Comparison of ENCODE assay signal across 16 cellular contexts in genomic region chr12:67323007-67323406, GRCh38. TPM values are rescaled to one million over a fixed set of nuclear protein-coding genes. Genes with fewer than 3 reads are reported as not detected.
A peak's percentile ranks its signal among the peaks of the same experiment; 100 is the strongest.
DNase-seq lines count a peak whose midpoint lies in the region; ATAC-seq, FAIRE-seq and TF ChIP-seq lines count a peak whose summit lies in the region.
"Had no signal": no experiment of that assay in that cellular context is flagged by ENCODE, and none has a peak within 500 bp of the region (broad histone marks: within the 10 kb centered on the region; RNA-seq: fewer than 3 reads in every experiment).

No MANE protein-coding gene starts in this region.

- 96% methylated on average over 3 of the region's 3 CpGs for WGBS in SK-N-SH (ENCODE audit: low lambda C conversion rate)
- WGBS in HepG2 (ENCODE audit: low lambda C conversion rate), result 100% methylated on average over 1 of the region's 3 CpGs
- WGBS in hepatocyte (ENCODE audit: low lambda C conversion rate, missing lambda C conversion rate), result 96% methylated on average over 3 of the region's 3 CpGs

- H3K79me2 ChIP-seq in SK-N-SH (ENCODE audit: insufficient read depth), result no peaks in the 10 kb centered on the region
- no peaks in the 10 kb centered on the region for H3K79me2 ChIP-seq in HepG2 (ENCODE audit: insufficient read depth, low read length)
- H3K79me2 ChIP-seq in hepatocyte, result no peaks in the 10 kb centered on the region

- CTCF ChIA-PET in SK-N-SH (lab: Yijun Ruan, JAX), result interaction anchor here (0.5 to 1.3 kb wide), 3 partner anchors 10 to 54 kb away, joined by 3 read pairs; partner anchors contain the start of gene CAND1
- CTCF ChIA-PET in HepG2 (lab: Yijun Ruan, JAX; ENCODE audit: low intra/inter-chr PET ratio, low total read pairs), result no interaction called here
- CTCF ChIA-PET in T-cell (lab: Charles Lee), result no interaction called here

- H3K36me3 ChIP-seq in SK-N-SH (replicated peaks in 1 of 2; ENCODE audit: control insufficient read depth in 1 of 2, insufficient read depth in 2 of 2, low read length in 1 of 2), result peaks cover 21 to 30% of the 10 kb centered on the region in 2 experiments
- H3K36me3 ChIP-seq in HepG2 (replicated peaks in 1 of 2; ENCODE audit: control insufficient read depth in 1 of 2, insufficient read depth in 2 of 2, low read length in 2 of 2), result no peaks in the 10 kb centered on the region; a peak in 1 of 5 replicates
- H3K36me3 ChIP-seq in hepatocyte (replicated peaks; ENCODE audit: insufficient read depth, low read depth), result no peaks in the 10 kb centered on the region

- H3K4me2 ChIP-seq in SK-N-SH (no peak overlapping the region), HepG2 (ENCODE audit: low read depth, low read length) (no peak overlapping the region), hepatocyte (no peak overlapping the region)
- H3K4me2 ChIP-seq: BLaER1 had no signal

- BruUV-seq in HepG2 (replicated peaks; lab: Mats Ljungman, UMichigan), result no TSS peak

- H3K9me3 Mint-ChIP-seq in activated T-helper 17 cell treated with anti-CD3 and anti-CD28 coated beads, Interleukin-2, amount 50 U/mL, for 72 hours, result peaks cover 8% of the 10 kb centered on the region
- peaks cover 0 to 9% (median 8%) of the 10 kb centered on the region in 3 donors for H3K9me3 Mint-ChIP-seq in T-cell

- no peak overlapping the region for H3K27ac Mint-ChIP-seq in activated T-helper 17 cell treated with anti-CD3 and anti-CD28 coated beads, Interleukin-2, amount 50 U/mL, for 72 hours
- H3K27ac Mint-ChIP-seq in T-cell, result no peak overlapping the region
- H3K27ac Mint-ChIP-seq: CD8-positive, alpha-beta memory T cell had no signal

- DNase-seq in SK-N-SH (no peak), HepG2 (ENCODE audit: low spot score) (no peak), head of caudate nucleus (no peak), T-cell (no peak), hepatocyte (ENCODE audit: low spot score) (no peak)
- DNase-seq: 8988T; AML-193; Caco-2; CD8-positive, alpha-beta memory T cell had no signal

- H3K9ac ChIP-seq in SK-N-SH (no peak overlapping the region), HepG2 (ENCODE audit: insufficient read depth, low read depth, low read length) (no peak overlapping the region)
- H3K9ac ChIP-seq: BLaER1 had no signal

- TF ChIP-seq POLR2A in HepG2 (IDR thresholded peaks at IDR 0.05; ENCODE audit: insufficient read depth in 1 of 2, low read depth in 2 of 2, low read length in 2 of 2), result no peak

- FAIRE-seq in HepG2 (lab: Jason Lieb, UNC), result no peak
- FAIRE-seq: GM19239, H1 had no signal

- POLR2A ChIA-PET in SK-N-SH (lab: Yijun Ruan, JAX) (no interaction called here), HepG2 (lab: Yijun Ruan, JAX) (interaction anchor here (2.0 kb wide), 1 partner anchor 54 kb away, joined by 5 read pairs; the partner anchor contains the start of gene CAND1), T-cell (lab: Charles Lee) (no interaction called here)

- H3F3A ChIP-seq in SK-N-SH (replicated peaks; ENCODE audit: insufficient read depth), result no peaks in the 10 kb centered on the region

- H3K36me3 Mint-ChIP-seq in activated T-helper 17 cell treated with anti-CD3 and anti-CD28 coated beads, Interleukin-2, amount 50 U/mL, for 72 hours (ENCODE audit: low read depth), result peaks cover 13% of the 10 kb centered on the region
- peaks cover 28% of the 10 kb centered on the region for H3K36me3 Mint-ChIP-seq in T-cell

- H4K20me1 ChIP-seq in SK-N-SH (ENCODE audit: insufficient read depth), result no peaks in the 10 kb centered on the region
- no peaks in the 10 kb centered on the region for H4K20me1 ChIP-seq in HepG2 (ENCODE audit: insufficient read depth, low read length)
- no peaks in the 10 kb centered on the region for H4K20me1 ChIP-seq in hepatocyte (ENCODE audit: insufficient read depth, poor library complexity, severe bottlenecking)
- H4K20me1 ChIP-seq: BLaER1 had no signal

- H2AFZ ChIP-seq in SK-N-SH (ENCODE audit: low read depth) (no peak overlapping the region), HepG2 (ENCODE audit: low read length) (no peak overlapping the region), hepatocyte (no peak overlapping the region)

- H3K4me1 ChIP-seq in SK-N-SH (ENCODE audit: control insufficient read depth in 1 of 2, insufficient read depth in 2 of 2, low read depth in 1 of 2, low read length in 1 of 2), result no peaks in the 10 kb centered on the region
- H3K4me1 ChIP-seq in HepG2 (ENCODE audit: insufficient read depth, low read length), result no peaks in the 10 kb centered on the region
- H3K4me1 ChIP-seq in hepatocyte (ENCODE audit: insufficient read depth), result no peaks in the 10 kb centered on the region
- H3K4me1 ChIP-seq: BLaER1, Caco-2, HAP-1 had no signal

- H3K4me3 ChIP-seq in SK-N-SH (ENCODE audit: low read depth in 2 of 2, low read length in 1 of 2) (no peak overlapping the region), HepG2 (replicated peaks in 1 of 3; ENCODE audit: insufficient read depth in 1 of 3, low read depth in 2 of 3, low read length in 3 of 3) (no peak overlapping the region), hepatocyte (no peak overlapping the region)
- H3K4me3 ChIP-seq: BLaER1, HAP-1 had no signal

- intact Hi-C loops in HepG2 (cut with micrococcal nuclease; ENCODE audit: unreplicated experiment) (no loop called here), head of caudate nucleus (cut with DNase I) (no loop called here)

- H3K9me2 ChIP-seq in SK-N-SH, result no peaks in the 10 kb centered on the region
- no peaks in the 10 kb centered on the region for H3K9me2 ChIP-seq in hepatocyte (replicated peaks; ENCODE audit: insufficient read depth)

- TF ChIP-seq EP300 in SK-N-SH (IDR thresholded peaks at IDR 0.05; ENCODE audit: borderline replicate concordance in 1 of 2, low read depth in 1 of 2, low read length in 1 of 2) (no peak), HepG2 (IDR thresholded peaks at IDR 0.05; ENCODE audit: low read depth in 2 of 2, low read length in 2 of 2) (no peak), HepG2 (CRISPR knock-in tag; IDR thresholded peaks at IDR 0.05; ENCODE audit: borderline replicate concordance) (no peak)

- in situ Hi-C loops in HepG2 (cut with HindIII; ENCODE audit: extremely low pct_ligation_motif_present, low pct_unique_long_range_greater_than_20kb), result no loop called here

- ATAC-seq in SK-N-SH treated with all-trans-retinoic acid at 6 μM for 48 hours, result peak; percentile 7; the same call in 1 of the 3 replicates
- ATAC-seq in activated T-helper 17 cell treated with anti-CD3 and anti-CD28 coated beads, Interleukin-2, amount 50 U/mL, for 72 hours (replicated peaks), result peak; percentile 12
- ATAC-seq in HepG2, result peak; percentile 15
- no peak for ATAC-seq in T-cell (replicated peaks in 1 of 4)

- H3K27me3 ChIP-seq in SK-N-SH (ENCODE audit: insufficient read depth) (no peaks in the 10 kb centered on the region), HepG2 (ENCODE audit: control insufficient read depth in 1 of 2, insufficient read depth in 2 of 2, low read length in 2 of 2) (no peaks in the 10 kb centered on the region), hepatocyte (no peaks in the 10 kb centered on the region)
- H3K27me3 ChIP-seq: BLaER1 had no signal

- TF ChIP-seq RAD21 in SK-N-SH (IDR thresholded peaks at IDR 0.05; ENCODE audit: low read length), result no peak
- TF ChIP-seq RAD21 in HepG2 (CRISPR knock-in tag; IDR thresholded peaks at IDR 0.05), result no peak

- H3K4me1 Mint-ChIP-seq in activated T-helper 17 cell treated with anti-CD3 and anti-CD28 coated beads, Interleukin-2, amount 50 U/mL, for 72 hours, result peaks cover 5% of the 10 kb centered on the region
- peaks cover 11 to 14% (median 12%) of the 10 kb centered on the region in 3 donors for H3K4me1 Mint-ChIP-seq in T-cell

- no peak overlapping the region for H3K27ac ChIP-seq in SK-N-SH (ENCODE audit: low read depth in 2 of 2, low read length in 1 of 2)
- H3K27ac ChIP-seq in HepG2 (ENCODE audit: extremely low read length, insufficient read depth, low read length), result no peak overlapping the region
- H3K27ac ChIP-seq in hepatocyte, result no peak overlapping the region
- H3K27ac ChIP-seq: BLaER1, HL-60 had no signal

- TF ChIP-seq CTCF in SK-N-SH (IDR thresholded peaks at IDR 0.05), result no peak
- TF ChIP-seq CTCF in HepG2 (CRISPR knock-in tag; IDR thresholded peaks at IDR 0.05), result no peak
- no peak for TF ChIP-seq CTCF in hepatocyte (IDR thresholded peaks at IDR 0.05; ENCODE audit: poor library complexity)

- H3K4me3 Mint-ChIP-seq in activated T-helper 17 cell treated with anti-CD3 and anti-CD28 coated beads, Interleukin-2, amount 50 U/mL, for 72 hours, result no peak overlapping the region
- no peak overlapping the region for H3K4me3 Mint-ChIP-seq in T-cell
- H3K4me3 Mint-ChIP-seq: CD8-positive, alpha-beta memory T cell had no signal

- H3K27me3 Mint-ChIP-seq in activated T-helper 17 cell treated with anti-CD3 and anti-CD28 coated beads, Interleukin-2, amount 50 U/mL, for 72 hours, result no peaks in the 10 kb centered on the region
- no peaks in the 10 kb centered on the region for H3K27me3 Mint-ChIP-seq in T-cell
- H3K27me3 Mint-ChIP-seq: CD8-positive, alpha-beta memory T cell had no signal

- H3K9me3 ChIP-seq in SK-N-SH (no peaks in the 10 kb centered on the region), HepG2 (ENCODE audit: low read length) (no peaks in the 10 kb centered on the region), hepatocyte (ENCODE audit: low read depth) (no peaks in the 10 kb centered on the region)
- H3K9me3 ChIP-seq: Caco-2, HAP-1 had no signal

RNA-seq across cellular contexts. Expression of gene CAND1, which starts 53.8 kb away (rescaled TPM):
- polyA plus RNA-seq in SK-N-SH (2012; rRNA removed) (17.4 and 26.5 TPM in 2 replicates), HepG2 (2011; rRNA removed) (39.2 and 56.2 TPM in 2 replicates), hepatocyte (101 and 113 TPM in 2 replicates)
- polyA plus RNA-seq in SK-N-SH (2012; cell fraction: cytosol; rRNA removed), result 25.5 and 26.5 TPM in 2 replicates
- 24.8 and 44.4 TPM in 2 replicates for polyA plus RNA-seq in SK-N-SH (2012; cell fraction: nucleus; rRNA removed)
- 100 to 1,000 TPM; 171 to 197 TPM for total RNA-seq in activated T-helper 17 cell treated with anti-CD3 and anti-CD28 coated beads, Interleukin-2, amount 50 U/mL, for 72 hours
- total RNA-seq in HepG2 (2016; rRNA removed; fragmentation: Illumina TruSeq; extraction: Trizol) (138 and 241 TPM in 2 replicates), T-cell (100 to 1,000 TPM in 4 of 5 donors, 10 to 100 TPM in 1; 91.4 to 113 (median 107) TPM), hepatocyte (130 and 138 TPM in 2 replicates)
- total RNA-seq in HepG2 (2016; cell fraction: cytosol; rRNA removed; fragmentation: Illumina TruSeq; extraction: Trizol; ENCODE audit: low read depth), result 6.2 and 6.5 TPM in 2 replicates
- total RNA-seq in HepG2 (2016; cell fraction: insoluble cytoplasmic fraction; rRNA removed; fragmentation: Illumina TruSeq; extraction: Trizol), result 141 and 235 TPM in 2 replicates
- total RNA-seq in HepG2 (2016; cell fraction: membrane; rRNA removed; fragmentation: Illumina TruSeq; extraction: Trizol), result 43.2 and 45.5 TPM in 2 replicates
- total RNA-seq in HepG2 (2016; cell fraction: nucleus; rRNA removed; fragmentation: Illumina TruSeq; extraction: Trizol), result 120 and 125 TPM in 2 replicates
- polyA plus RNA-seq in HepG2 (2011; cell fraction: cytosol; rRNA removed), result 13.0 and 22.8 TPM in 2 replicates
- polyA plus RNA-seq in HepG2 (2011; cell fraction: nucleus; rRNA removed), result 25.8 and 28.3 TPM in 2 replicates
- polyA plus RNA-seq in HepG2 (2012), result 44.9 and 55.6 TPM in 2 replicates
- 2.3 and 3.2 TPM in 2 replicates for polyA plus RNA-seq in HepG2 (2016; cell fraction: cytosol; fragmentation: Illumina TruSeq; extraction: Trizol; ENCODE audit: low read depth)
- 90.7 and 101 TPM in 2 replicates for polyA plus RNA-seq in HepG2 (2016; cell fraction: insoluble cytoplasmic fraction; fragmentation: Illumina TruSeq; extraction: Trizol; ENCODE audit: low read depth)
- polyA plus RNA-seq in HepG2 (2016; cell fraction: membrane; fragmentation: Illumina TruSeq; extraction: Trizol; ENCODE audit: low read depth), result 8.6 and 11.2 TPM in 2 replicates
- 71.6 and 74.8 TPM in 2 replicates for polyA plus RNA-seq in HepG2 (2016; cell fraction: nucleus; fragmentation: Illumina TruSeq; extraction: Trizol; ENCODE audit: insufficient read depth, low read depth)
- 52.6 and 81.8 TPM in 2 replicates for polyA minus RNA-seq in HepG2 (2011; rRNA and poly(A)+ RNA removed; ENCODE audit: low replicate concordance)
- polyA minus RNA-seq in HepG2 (2011; cell fraction: cytosol; rRNA and poly(A)+ RNA removed), result 51.5 and 58.3 TPM in 2 replicates
- polyA minus RNA-seq in HepG2 (2011; cell fraction: nucleus; rRNA and poly(A)+ RNA removed), result 143 and 156 TPM in 2 replicates

Comparison
In these comparisons a context has a peak if more than half of its experiments do, and no peak if none do; other contexts are left out.
1. ATAC-seq: peak in SK-N-SH treated with all-trans-retinoic acid at 6 μM for 48 hours (single experiment), activated T-helper 17 cell treated with anti-CD3 and anti-CD28 coated beads, Interleukin-2, amount 50 U/mL, for 72 hours (single experiment) and HepG2 (single experiment); none in T-cell (0 of 4).